1 cellular context compared by ENCODE assay signal in the genomic region with DNA sequence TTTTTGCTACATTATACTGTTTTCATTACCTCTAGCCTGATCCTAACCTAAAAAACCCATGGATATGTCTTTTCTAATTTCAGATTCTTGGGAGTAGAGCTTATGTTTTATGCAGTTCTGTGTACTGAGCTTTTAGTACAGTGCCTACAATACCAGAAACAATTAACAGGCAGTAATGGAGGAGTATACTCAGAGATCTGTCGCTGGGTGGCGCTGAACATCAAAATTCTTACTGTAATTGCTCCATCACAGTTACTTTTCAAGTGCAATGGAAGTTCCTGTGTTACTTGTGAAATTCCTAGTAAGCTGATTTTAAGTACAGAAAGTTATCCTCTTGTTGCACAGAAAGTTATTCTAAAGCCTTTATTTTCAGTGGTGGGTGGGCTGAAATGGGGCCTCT.
A peak's percentile ranks its signal among the peaks of the same experiment; 100 is the strongest.
TF ChIP-seq lines count a peak whose summit lies in the region.

No MANE protein-coding gene starts in this region.

TF ChIP-seq in H1, 55 proteins besides CTCF, POLR2A, EP300 and RAD21:
- TF ChIP-seq SIN3A (conservative IDR thresholded peaks at IDR 0.05 in 1 of 2, IDR thresholded peaks at IDR 0.05 in 1 of 2; ENCODE audit: low read depth in 1 of 2, low read length in 2 of 2) (no peak), CEBPB (IDR thresholded peaks at IDR 0.05; ENCODE audit: low read depth, low read length) (0 out of 2 replicates have a peak, but pooled peaks have one; percentile 27)
- TF ChIP-seq, protein P1, sequence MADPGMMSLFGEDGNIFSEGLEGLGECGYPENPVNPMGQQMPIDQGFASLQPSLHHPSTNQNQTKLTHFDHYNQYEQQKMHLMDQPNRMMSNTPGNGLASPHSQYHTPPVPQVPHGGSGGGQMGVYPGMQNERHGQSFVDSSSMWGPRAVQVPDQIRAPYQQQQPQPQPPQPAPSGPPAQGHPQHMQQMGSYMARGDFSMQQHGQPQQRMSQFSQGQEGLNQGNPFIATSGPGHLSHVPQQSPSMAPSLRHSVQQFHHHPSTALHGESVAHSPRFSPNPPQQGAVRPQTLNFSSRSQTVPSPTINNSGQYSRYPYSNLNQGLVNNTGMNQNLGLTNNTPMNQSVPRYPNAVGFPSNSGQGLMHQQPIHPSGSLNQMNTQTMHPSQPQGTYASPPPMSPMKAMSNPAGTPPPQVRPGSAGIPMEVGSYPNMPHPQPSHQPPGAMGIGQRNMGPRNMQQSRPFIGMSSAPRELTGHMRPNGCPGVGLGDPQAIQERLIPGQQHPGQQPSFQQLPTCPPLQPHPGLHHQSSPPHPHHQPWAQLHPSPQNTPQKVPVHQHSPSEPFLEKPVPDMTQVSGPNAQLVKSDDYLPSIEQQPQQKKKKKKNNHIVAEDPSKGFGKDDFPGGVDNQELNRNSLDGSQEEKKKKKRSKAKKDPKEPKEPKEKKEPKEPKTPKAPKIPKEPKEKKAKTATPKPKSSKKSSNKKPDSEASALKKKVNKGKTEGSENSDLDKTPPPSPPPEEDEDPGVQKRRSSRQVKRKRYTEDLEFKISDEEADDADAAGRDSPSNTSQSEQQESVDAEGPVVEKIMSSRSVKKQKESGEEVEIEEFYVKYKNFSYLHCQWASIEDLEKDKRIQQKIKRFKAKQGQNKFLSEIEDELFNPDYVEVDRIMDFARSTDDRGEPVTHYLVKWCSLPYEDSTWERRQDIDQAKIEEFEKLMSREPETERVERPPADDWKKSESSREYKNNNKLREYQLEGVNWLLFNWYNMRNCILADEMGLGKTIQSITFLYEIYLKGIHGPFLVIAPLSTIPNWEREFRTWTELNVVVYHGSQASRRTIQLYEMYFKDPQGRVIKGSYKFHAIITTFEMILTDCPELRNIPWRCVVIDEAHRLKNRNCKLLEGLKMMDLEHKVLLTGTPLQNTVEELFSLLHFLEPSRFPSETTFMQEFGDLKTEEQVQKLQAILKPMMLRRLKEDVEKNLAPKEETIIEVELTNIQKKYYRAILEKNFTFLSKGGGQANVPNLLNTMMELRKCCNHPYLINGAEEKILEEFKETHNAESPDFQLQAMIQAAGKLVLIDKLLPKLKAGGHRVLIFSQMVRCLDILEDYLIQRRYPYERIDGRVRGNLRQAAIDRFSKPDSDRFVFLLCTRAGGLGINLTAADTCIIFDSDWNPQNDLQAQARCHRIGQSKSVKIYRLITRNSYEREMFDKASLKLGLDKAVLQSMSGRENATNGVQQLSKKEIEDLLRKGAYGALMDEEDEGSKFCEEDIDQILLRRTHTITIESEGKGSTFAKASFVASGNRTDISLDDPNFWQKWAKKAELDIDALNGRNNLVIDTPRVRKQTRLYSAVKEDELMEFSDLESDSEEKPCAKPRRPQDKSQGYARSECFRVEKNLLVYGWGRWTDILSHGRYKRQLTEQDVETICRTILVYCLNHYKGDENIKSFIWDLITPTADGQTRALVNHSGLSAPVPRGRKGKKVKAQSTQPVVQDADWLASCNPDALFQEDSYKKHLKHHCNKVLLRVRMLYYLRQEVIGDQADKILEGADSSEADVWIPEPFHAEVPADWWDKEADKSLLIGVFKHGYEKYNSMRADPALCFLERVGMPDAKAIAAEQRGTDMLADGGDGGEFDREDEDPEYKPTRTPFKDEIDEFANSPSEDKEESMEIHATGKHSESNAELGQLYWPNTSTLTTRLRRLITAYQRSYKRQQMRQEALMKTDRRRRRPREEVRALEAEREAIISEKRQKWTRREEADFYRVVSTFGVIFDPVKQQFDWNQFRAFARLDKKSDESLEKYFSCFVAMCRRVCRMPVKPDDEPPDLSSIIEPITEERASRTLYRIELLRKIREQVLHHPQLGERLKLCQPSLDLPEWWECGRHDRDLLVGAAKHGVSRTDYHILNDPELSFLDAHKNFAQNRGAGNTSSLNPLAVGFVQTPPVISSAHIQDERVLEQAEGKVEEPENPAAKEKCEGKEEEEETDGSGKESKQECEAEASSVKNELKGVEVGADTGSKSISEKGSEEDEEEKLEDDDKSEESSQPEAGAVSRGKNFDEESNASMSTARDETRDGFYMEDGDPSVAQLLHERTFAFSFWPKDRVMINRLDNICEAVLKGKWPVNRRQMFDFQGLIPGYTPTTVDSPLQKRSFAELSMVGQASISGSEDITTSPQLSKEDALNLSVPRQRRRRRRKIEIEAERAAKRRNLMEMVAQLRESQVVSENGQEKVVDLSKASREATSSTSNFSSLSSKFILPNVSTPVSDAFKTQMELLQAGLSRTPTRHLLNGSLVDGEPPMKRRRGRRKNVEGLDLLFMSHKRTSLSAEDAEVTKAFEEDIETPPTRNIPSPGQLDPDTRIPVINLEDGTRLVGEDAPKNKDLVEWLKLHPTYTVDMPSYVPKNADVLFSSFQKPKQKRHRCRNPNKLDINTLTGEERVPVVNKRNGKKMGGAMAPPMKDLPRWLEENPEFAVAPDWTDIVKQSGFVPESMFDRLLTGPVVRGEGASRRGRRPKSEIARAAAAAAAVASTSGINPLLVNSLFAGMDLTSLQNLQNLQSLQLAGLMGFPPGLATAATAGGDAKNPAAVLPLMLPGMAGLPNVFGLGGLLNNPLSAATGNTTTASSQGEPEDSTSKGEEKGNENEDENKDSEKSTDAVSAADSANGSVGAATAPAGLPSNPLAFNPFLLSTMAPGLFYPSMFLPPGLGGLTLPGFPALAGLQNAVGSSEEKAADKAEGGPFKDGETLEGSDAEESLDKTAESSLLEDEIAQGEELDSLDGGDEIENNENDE (IDR thresholded peaks at IDR 0.05; ENCODE audit: insufficient replicate concordance, low read length), result no peak
